Comparison of ENCODE assay signal across 21 cellular contexts in the genomic region with DNA sequence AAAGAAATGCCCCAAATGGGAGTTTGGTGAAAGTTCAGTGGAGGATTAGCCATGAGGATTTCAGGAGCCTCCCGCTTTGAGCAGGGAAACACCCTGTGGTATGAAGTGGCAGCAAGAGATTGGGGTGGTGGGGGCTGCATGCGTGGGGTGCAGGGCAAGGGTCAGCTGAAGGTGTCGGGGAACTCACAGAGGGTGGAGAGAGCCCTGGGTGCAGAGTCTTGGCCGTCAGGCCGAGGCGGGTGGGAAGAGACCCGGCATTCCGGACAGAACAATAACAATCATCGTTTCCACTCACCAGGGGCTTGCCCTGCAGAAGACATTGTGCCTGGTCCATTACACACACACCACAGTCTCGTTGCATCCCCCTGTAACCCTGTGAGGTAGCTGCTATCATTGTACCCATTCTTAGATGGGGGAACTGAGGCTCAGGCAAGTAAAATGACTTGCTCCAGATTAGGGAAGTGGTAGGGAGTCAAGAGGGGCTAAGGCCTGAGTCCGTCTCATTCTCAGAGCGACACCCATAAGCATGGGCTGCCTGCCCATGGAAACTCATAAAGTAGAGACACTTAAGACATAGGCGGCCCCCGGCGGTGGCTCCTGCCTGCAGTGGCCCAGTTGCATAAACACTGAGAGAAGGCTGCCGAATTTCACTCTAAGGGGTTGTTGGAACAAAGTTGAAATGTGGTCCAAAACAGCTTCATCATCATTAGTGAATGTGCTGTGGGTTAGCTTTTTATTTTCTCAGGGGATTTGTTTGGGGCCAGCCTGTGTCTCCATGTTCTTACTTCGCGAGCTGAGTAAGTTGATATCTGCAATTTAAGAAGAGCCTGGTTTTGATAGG.
A peak's percentile ranks its signal among the peaks of the same experiment; 100 is the strongest.
DNase-seq lines count a peak whose midpoint lies in the region; ATAC-seq, FAIRE-seq and TF ChIP-seq lines count a peak whose summit lies in the region.
"Had no signal": no experiment of that assay in that cellular context is flagged by ENCODE, and none has a peak within 500 bp of the region (broad histone marks: within the 10 kb centered on the region; RNA-seq: fewer than 3 reads in every experiment).

No MANE protein-coding gene starts in this region.

- intact Hi-C loops in kidney (cut with DNase I) (no loop called here), transverse colon (cut with DNase I; ENCODE audit: low total_unique reads) (no loop called here)

- peak; percentile 38 for DNase-seq in NCI-H82 (lab: John Stamatoyannopoulos, UW)
- DNase-seq in NCI-H82 treated with DMSO at 0.1 percent for 48 hours (lab: John Stamatoyannopoulos, UW; ENCODE audit: unreplicated experiment): no peak
- peak; percentile 49 for DNase-seq in astrocyte of the spinal cord (ENCODE audit: low read depth, low spot score)
- peak; percentile 80 for DNase-seq in kidney
- DNase-seq in transverse colon: no peak
- DNase-seq: activated CD4-positive, alpha-beta memory T cell treated with anti-CD3 and anti-CD28 coated beads for 36 hours; effector CD4-positive, alpha-beta T cell; gastrocnemius medialis; GF-D8; GOT3; Karpas-422; NCI-H187 treated with DMSO at 0.1 percent for 48 hours; NCI-H69; retina; stimulated activated naive CD8-positive, alpha-beta T cell treated with anti-CD3 and anti-CD28 coated beads, Interleukin-15, amount 100 ng/mL, for 72 hours; T1000 had no signal

- FAIRE-seq in kidney (lab: Jason Lieb, UNC): no peak
- FAIRE-seq: A204.1 had no signal

- in situ Hi-C loops in astrocyte of the spinal cord (cut with HindIII; ENCODE audit: low sequenced_read_pairs) (no loop called here), transverse colon (cut with MboI; ENCODE audit: low pct_ligation_motif_present in 1 of 4, low pct_unique_long_range_greater_than_20kb in 1 of 4, low sequenced_read_pairs in 3 of 4) (no loop called here)

- H3K27me3 ChIP-seq in subcutaneous abdominal adipose tissue (ENCODE audit: control insufficient read depth in 5 of 5, insufficient read depth in 4 of 5, low read length in 5 of 5) (no peaks in the 10 kb centered on the region), transverse colon (no peaks in the 10 kb centered on the region)
- H3K27me3 ChIP-seq: gastrocnemius medialis had no signal

- whole genome bisulfite sequencing in transverse colon (ENCODE audit: low coverage in 1 of 2), 2 donors: 84 to 93% methylated on average over 3 to 18 of the region's 18 CpGs

- no peaks in the 10 kb centered on the region for H3K36me3 ChIP-seq in kidney (ENCODE audit: control insufficient read depth in 1 of 2, insufficient read depth in 2 of 2, low read length in 2 of 2)
- H3K36me3 ChIP-seq in subcutaneous abdominal adipose tissue (ENCODE audit: control insufficient read depth in 5 of 5, insufficient read depth in 5 of 5, low read length in 5 of 5): no peaks in the 10 kb centered on the region
- H3K36me3 ChIP-seq in transverse colon: no peaks in the 10 kb centered on the region
- H3K36me3 ChIP-seq: gastrocnemius medialis had no signal

- no peak overlapping the region for H3K4me3 ChIP-seq in astrocyte of the spinal cord (ENCODE audit: low read depth, low read length)
- no peak overlapping the region for H3K4me3 ChIP-seq in kidney (ENCODE audit: low read length in 2 of 2)
- peak overlapping the region in 2 of 5 donors; percentile 6 to 16 for H3K4me3 ChIP-seq in subcutaneous abdominal adipose tissue (ENCODE audit: low read depth in 1 of 5, low read length in 5 of 5)
- H3K4me3 ChIP-seq in transverse colon: no peak overlapping the region
- H3K4me3 ChIP-seq: gastrocnemius medialis had no signal

- no peak for TF ChIP-seq CTCF in astrocyte of the spinal cord (IDR thresholded peaks at IDR 0.05; ENCODE audit: low read depth, low read length)
- no peak for TF ChIP-seq CTCF in kidney (IDR thresholded peaks at IDR 0.05; ENCODE audit: borderline replicate concordance, extremely low read depth, insufficient read depth)
- no peak for TF ChIP-seq CTCF in transverse colon (IDR thresholded peaks at IDR 0.05)

- H3K4me1 ChIP-seq in kidney (ENCODE audit: control insufficient read depth in 1 of 2, insufficient read depth in 1 of 2, low read depth in 1 of 2, low read length in 2 of 2) (peaks cover 30 to 37% of the 10 kb centered on the region in 2 donors), subcutaneous abdominal adipose tissue (ENCODE audit: control insufficient read depth in 5 of 5, insufficient read depth in 5 of 5, low read length in 5 of 5) (peaks cover 3 to 31% (median 24%) of the 10 kb centered on the region in 5 donors), transverse colon (peaks cover 8 to 27% (median 20%) of the 10 kb centered on the region in 4 donors)
- H3K4me1 ChIP-seq: gastrocnemius medialis had no signal

- H3K9me3 ChIP-seq in kidney (ENCODE audit: control insufficient read depth in 1 of 2, low read length in 2 of 2) (no peaks in the 10 kb centered on the region), subcutaneous abdominal adipose tissue (ENCODE audit: control insufficient read depth in 5 of 5, low read length in 5 of 5) (no peaks in the 10 kb centered on the region), transverse colon (no peaks in the 10 kb centered on the region)
- H3K9me3 ChIP-seq: gastrocnemius medialis had no signal

- H3K9ac ChIP-seq in kidney (ENCODE audit: low read length in 2 of 2) (no peak overlapping the region), subcutaneous abdominal adipose tissue (ENCODE audit: low read length in 5 of 5) (no peak overlapping the region)

- no peak for TF ChIP-seq EP300 in transverse colon (IDR thresholded peaks at IDR 0.05; ENCODE audit: low read depth)

- TF ChIP-seq POLR2A in transverse colon (IDR thresholded peaks at IDR 0.05): no peak

- no peak for ATAC-seq in GM21390 (IDR thresholded peaks at IDR 0.05; ENCODE audit: unreplicated experiment)
- no peak for ATAC-seq in HG03159 (IDR thresholded peaks at IDR 0.05; ENCODE audit: unreplicated experiment)
- ATAC-seq: gastrocnemius medialis; Right ventricle myocardium inferior; stimulated activated naive CD8-positive, alpha-beta T cell treated with anti-CD3 and anti-CD28 coated beads, Interleukin-15, amount 100 ng/mL, for 72 hours had no signal

- H3K27ac ChIP-seq in kidney (ENCODE audit: low read depth in 2 of 2, low read length in 2 of 2) (no peak overlapping the region), subcutaneous abdominal adipose tissue (ENCODE audit: low read depth, low read length) (peak overlapping the region; percentile 58), transverse colon (no peak overlapping the region)
- H3K27ac ChIP-seq: gastrocnemius medialis had no signal

Comparison
In these comparisons a context has a peak if more than half of its experiments do, and no peak if none do; other contexts are left out.
1. DNase-seq: peak in NCI-H82 (single experiment), astrocyte of the spinal cord (single experiment) and kidney (single experiment); none in NCI-H82 treated with DMSO at 0.1 percent for 48 hours (single experiment) and transverse colon (single experiment).